ENCODE assay signal across 21 cellular contexts in the genomic region with DNA sequence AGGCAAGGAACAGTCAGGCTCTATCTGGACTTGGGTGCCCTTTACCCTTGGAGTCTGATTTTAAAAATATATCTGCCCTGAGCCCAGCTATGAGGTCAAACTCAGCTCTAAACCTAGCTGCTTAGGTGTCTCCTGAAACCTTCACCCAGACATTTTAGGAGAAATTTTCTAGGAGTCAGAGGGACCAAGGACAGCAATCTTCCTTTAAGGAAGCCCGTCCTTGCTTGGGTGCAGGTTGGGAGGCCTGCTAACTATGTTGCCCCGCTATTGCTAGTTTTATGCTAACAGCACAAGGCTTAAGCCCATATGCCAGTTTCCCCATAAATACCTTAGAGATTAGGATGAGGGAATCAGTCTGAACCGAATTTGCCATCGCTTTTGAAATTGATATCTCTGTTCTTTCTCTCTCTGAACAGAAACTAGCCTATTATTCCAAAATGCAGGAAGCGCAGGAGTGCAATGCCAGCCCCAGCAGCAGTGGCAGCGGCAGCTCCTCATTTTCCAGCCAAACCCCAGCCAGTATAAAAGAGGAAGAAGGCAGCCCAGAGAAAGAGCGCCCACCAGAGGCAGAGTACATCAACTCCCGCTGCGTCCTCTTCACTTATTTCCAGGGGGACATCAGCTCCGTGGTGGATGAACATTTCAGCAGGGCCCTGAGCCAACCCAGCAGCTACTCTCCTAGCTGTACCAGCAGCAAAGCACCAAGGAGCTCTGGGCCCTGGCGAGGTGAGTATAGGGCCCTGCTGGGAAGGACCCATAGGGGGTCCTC. TPM values are rescaled to one million over a fixed set of nuclear protein-coding genes. Genes with fewer than 3 reads are reported as not detected.
DNase-seq lines count a peak whose midpoint lies in the region; FAIRE-seq and TF ChIP-seq lines count a peak whose summit lies in the region.
"Had no signal": no experiment of that assay in that cellular context is flagged by ENCODE, and none has a peak within 500 bp of the region (broad histone marks: within the 10 kb centered on the region; RNA-seq: fewer than 3 reads in every experiment).

No MANE protein-coding gene starts in this region.

- intact Hi-C loops in thyroid gland (cut with DNase I) = no loop called here
- intact Hi-C loops in activated T-helper 1 cell treated with anti-CD3 and anti-CD28 coated beads, Interleukin-12 subunit alpha, Interleukin-12 subunit beta, Interleukin-2, Interleukin-4 antibody, amounts not matched to agents 30 ng/mL and 10 ng/mL and 1 ng/mL, durations not matched to agents 14 hours and 24 hours and 36 hours (cut with micrococcal nuclease) = no loop called here

- TF ChIP-seq RAD21 in Ishikawa (IDR thresholded peaks at IDR 0.05; ENCODE audit: low read depth) (peak; percentile 4; the same call in 1 of the 2 replicates), H1 (IDR thresholded peaks at IDR 0.05 in 1 of 2, conservative IDR thresholded peaks at IDR 0.05 in 1 of 2; ENCODE audit: low read depth in 2 of 2, low read length in 2 of 2) (peak; percentile 71 to 77)

- H3K18ac ChIP-seq in H1 (ENCODE audit: extremely low read depth, low read length) = no peak overlapping the region

- H4K5ac ChIP-seq in H1 (ENCODE audit: insufficient read length, low read depth, low read length) = no peak overlapping the region

- no peak overlapping the region for H4K91ac ChIP-seq in H1 (replicated peaks; ENCODE audit: insufficient read length, low read length)

- peaks cover 13% of the 10 kb centered on the region for H3K4me1 Mint-ChIP-seq in activated T-helper 1 cell treated with anti-CD3 and anti-CD28 coated beads, Interleukin-12 subunit alpha, Interleukin-12 subunit beta, Interleukin-2, Interleukin-4 antibody, amounts not matched to agents 30 ng/mL and 10 ng/mL and 1 ng/mL, durations not matched to agents 14 hours and 24 hours and 36 hours (ENCODE audit: low read depth)

- H3K9me3 Mint-ChIP-seq in activated T-helper 1 cell treated with anti-CD3 and anti-CD28 coated beads, Interleukin-12 subunit alpha, Interleukin-12 subunit beta, Interleukin-2, Interleukin-4 antibody, amounts not matched to agents 30 ng/mL and 10 ng/mL and 1 ng/mL, durations not matched to agents 14 hours and 24 hours and 36 hours = peaks cover under 1% of the 10 kb centered on the region
- H3K9me3 Mint-ChIP-seq: IgD-negative memory B cell had no signal

- TF ChIP-seq CTCF in GM12872 (IDR thresholded peaks at IDR 0.05; ENCODE audit: insufficient read depth, low read depth, low read length) = peak; percentile 33; the same call in 1 of the 3 replicates
- peak; percentile 68 to 83 (median 79) for TF ChIP-seq CTCF in H1 (IDR thresholded peaks at IDR 0.05; ENCODE audit: control extremely low read depth in 1 of 3, insufficient read depth in 1 of 3, low read depth in 1 of 3, low read length in 3 of 3)
- TF ChIP-seq CTCF in retinal pigment epithelial cell (conservative IDR thresholded peaks at IDR 0.05; ENCODE audit: low read depth, low read length) = peak; percentile 47
- no peak for TF ChIP-seq CTCF in thyroid gland (IDR thresholded peaks at IDR 0.05)

- TF ChIP-seq EP300 in Ishikawa (IDR thresholded peaks at IDR 0.05; ENCODE audit: borderline replicate concordance) = no peak
- no peak for TF ChIP-seq EP300 in H1 (IDR thresholded peaks at IDR 0.05; ENCODE audit: borderline replicate concordance in 1 of 2, low read depth in 2 of 2, low read length in 2 of 2)

- H3K9ac ChIP-seq in H1 (replicated peaks in 1 of 4; ENCODE audit: extremely low read depth in 1 of 4, low read depth in 3 of 4, low read length in 3 of 4) = no peak overlapping the region
- H3K9ac ChIP-seq: BLaER1 treated with 17β-estradiol and CSF1 and Interleukin-3, amounts not matched to agents 10 nM and 100 nM had no signal

- no peak overlapping the region for H2AK5ac ChIP-seq in H1 (ENCODE audit: low read depth, low read length)

- peaks cover 81 to 99% (median 95%) of the 10 kb centered on the region in 4 experiments for H3K27me3 ChIP-seq in H1 (replicated peaks in 1 of 4; ENCODE audit: control insufficient read depth in 3 of 4, extremely low read depth in 1 of 4, insufficient read depth in 3 of 4, low read length in 3 of 4)
- peaks cover 41% of the 10 kb centered on the region for H3K27me3 ChIP-seq in thyroid gland

- no peaks in the 10 kb centered on the region for H3K79me2 ChIP-seq in H1 (ENCODE audit: control insufficient read depth in 1 of 2, insufficient read depth in 2 of 2, low read length in 2 of 2)

- no peak overlapping the region for H2AFZ ChIP-seq in H1 (ENCODE audit: low read length)

- FAIRE-seq in H1 (lab: Jason Lieb, UNC) = no peak
- FAIRE-seq: frontal cortex, GM18507, pancreas had no signal

- H3K4me1 ChIP-seq in H1 (replicated peaks in 1 of 4; ENCODE audit: control insufficient read depth in 3 of 4, insufficient read depth in 4 of 4, low read length in 3 of 4) = peaks cover 3 to 19% (median 7%) of the 10 kb centered on the region in 4 experiments; a peak in 6 of 7 replicates
- peaks cover 14 to 26% of the 10 kb centered on the region in 2 donors for H3K4me1 ChIP-seq in thyroid gland

- H2BK5ac ChIP-seq in H1 (ENCODE audit: low read depth, low read length) = no peak overlapping the region

- no peak overlapping the region for H3K14ac ChIP-seq in H1 (ENCODE audit: insufficient read length)

- CTCF ChIA-PET in H1 (lab: Charles Lee; ENCODE audit: partially characterized antibody) = interaction anchor here (0.8 to 4.5 kb wide), 29 partner anchors 8 to 384 kb away, joined by 3 to 20 read pairs (median 3); no protein-coding TSS in a partner anchor

- DNase-seq in H1 (ENCODE audit: low read depth in 1 of 2, low spot score in 2 of 2) = peak in 1 of 2 experiments; percentile 75
- no peak for DNase-seq in retinal pigment epithelial cell (ENCODE audit: low read depth)
- no peak for DNase-seq in thyroid gland
- DNase-seq in T-helper 2 cell = no peak
- DNase-seq in activated T-helper 1 cell treated with anti-CD3 and anti-CD28 coated beads, Interleukin-12 subunit alpha, Interleukin-12 subunit beta, Interleukin-2, Interleukin-4 antibody, amounts not matched to agents 30 ng/mL and 10 ng/mL and 1 ng/mL, durations not matched to agents 14 hours and 24 hours and 36 hours (ENCODE audit: low spot score) = no peak
- DNase-seq: activated CD4-positive, CD25-positive, alpha-beta regulatory T cell treated with anti-CD3 and anti-CD28 coated beads, Interleukin-2, amount 50 U/mL, for 72 hours; caudate nucleus; DMS79 treated with DMSO at 0.1 percent for 48 hours; NCI-H1436 treated with DMSO at 0.1 percent for 48 hours; NCI-H510A treated with DMSO at 0.1 percent for 48 hours; pancreas had no signal

- H3K4me3 ChIP-seq in H1 (ENCODE audit: extremely low read depth in 1 of 4, insufficient read depth in 2 of 4, low read depth in 3 of 4, low read length in 4 of 4) (no peak overlapping the region), retinal pigment epithelial cell (ENCODE audit: low read length) (no peak overlapping the region), thyroid gland (replicated peaks in 1 of 3) (no peak overlapping the region)
- H3K4me3 ChIP-seq: BLaER1 treated with 17β-estradiol and CSF1 and Interleukin-3, amounts not matched to agents 10 nM and 100 nM; pancreas had no signal

- H4K20me1 ChIP-seq in H1 (replicated peaks in 1 of 2; ENCODE audit: control insufficient read depth in 1 of 2, insufficient read depth in 2 of 2, low read length in 2 of 2) = peaks cover 2 to 11% of the 10 kb centered on the region in 2 experiments
- H4K20me1 ChIP-seq: BLaER1 treated with 17β-estradiol and CSF1 and Interleukin-3, amounts not matched to agents 10 nM and 100 nM had no signal

- H3K23ac ChIP-seq in H1 (ENCODE audit: insufficient read length) = no peak overlapping the region

- H3K4me2 ChIP-seq in H1 (ENCODE audit: insufficient read depth in 1 of 2, low read depth in 2 of 2, low read length in 2 of 2) = peak overlapping the region in 1 of 2 experiments; percentile 18; a peak in 1 of 4 replicates

- H3K36me3 ChIP-seq in H1 (ENCODE audit: control insufficient read depth in 2 of 4, insufficient read depth in 4 of 4, low read length in 3 of 4) (no peaks in the 10 kb centered on the region), thyroid gland (no peaks in the 10 kb centered on the region)
- H3K36me3 ChIP-seq: BLaER1 treated with 17β-estradiol and CSF1 and Interleukin-3, amounts not matched to agents 10 nM and 100 nM; pancreas had no signal

- POLR2A ChIA-PET in H1 (lab: Charles Lee; ENCODE audit: partially characterized antibody) = interaction anchor here (0.7 to 1.0 kb wide), 2 partner anchors 8 to 9 kb away, joined by 3 read pairs; no protein-coding TSS in a partner anchor

- H3K56ac ChIP-seq in H1 (replicated peaks; ENCODE audit: insufficient read length, low read depth, low read length) = no peak overlapping the region

- H4K8ac ChIP-seq in H1 (ENCODE audit: extremely low read depth, insufficient read depth, low read length) = no peak overlapping the region

- H3K9me3 ChIP-seq in H1 (ENCODE audit: insufficient read depth in 2 of 2, low read depth in 1 of 2, low read length in 1 of 2) (no peaks in the 10 kb centered on the region; a peak in 1 of 4 replicates), thyroid gland (no peaks in the 10 kb centered on the region)
- H3K9me3 ChIP-seq: pancreas had no signal

- H2BK15ac ChIP-seq in H1 (ENCODE audit: low read length) = no peak overlapping the region

- H3K79me1 ChIP-seq in H1 (ENCODE audit: low read depth, low read length) = no peaks in the 10 kb centered on the region

- peaks cover 20% of the 10 kb centered on the region; the same call in 1 of the 2 replicates for H3K23me2 ChIP-seq in H1 (ENCODE audit: low read depth, low read length)

- TF ChIP-seq POLR2A in H1 (IDR thresholded peaks at IDR 0.05; ENCODE audit: control extremely low read depth in 1 of 2, low read depth in 2 of 2, low read length in 2 of 2) (no peak), thyroid gland (IDR thresholded peaks at IDR 0.05) (no peak)

- H3K27ac ChIP-seq in H1 (ENCODE audit: low read depth, low read length) (no peak overlapping the region), thyroid gland (no peak overlapping the region)
- H3K27ac ChIP-seq: BLaER1 treated with 17β-estradiol and CSF1 and Interleukin-3, amounts not matched to agents 10 nM and 100 nM; pancreas had no signal

- H3K4me3 Mint-ChIP-seq in activated T-helper 1 cell treated with anti-CD3 and anti-CD28 coated beads, Interleukin-12 subunit alpha, Interleukin-12 subunit beta, Interleukin-2, Interleukin-4 antibody, amounts not matched to agents 30 ng/mL and 10 ng/mL and 1 ng/mL, durations not matched to agents 14 hours and 24 hours and 36 hours = no peak overlapping the region
- H3K4me3 Mint-ChIP-seq: activated naive CD8-positive, alpha-beta T cell had no signal

- no peak overlapping the region for H3K27ac Mint-ChIP-seq in activated T-helper 1 cell treated with anti-CD3 and anti-CD28 coated beads, Interleukin-12 subunit alpha, Interleukin-12 subunit beta, Interleukin-2, Interleukin-4 antibody, amounts not matched to agents 30 ng/mL and 10 ng/mL and 1 ng/mL, durations not matched to agents 14 hours and 24 hours and 36 hours
- H3K27ac Mint-ChIP-seq: activated naive CD8-positive, alpha-beta T cell; IgD-negative memory B cell had no signal

- H2BK120ac ChIP-seq in H1 (replicated peaks; ENCODE audit: low read depth, low read length) = no peak overlapping the region

- H3K36me3 Mint-ChIP-seq in activated T-helper 1 cell treated with anti-CD3 and anti-CD28 coated beads, Interleukin-12 subunit alpha, Interleukin-12 subunit beta, Interleukin-2, Interleukin-4 antibody, amounts not matched to agents 30 ng/mL and 10 ng/mL and 1 ng/mL, durations not matched to agents 14 hours and 24 hours and 36 hours (ENCODE audit: low read depth) = no peaks in the 10 kb centered on the region
- H3K36me3 Mint-ChIP-seq: activated naive CD8-positive, alpha-beta T cell; IgD-negative memory B cell had no signal

- no peak overlapping the region for H2BK20ac ChIP-seq in H1 (ENCODE audit: low read length)

- no peak overlapping the region for H3K4ac ChIP-seq in H1 (replicated peaks; ENCODE audit: insufficient read length, low read depth, low read length)

- H2BK12ac ChIP-seq in H1 (ENCODE audit: low read depth, low read length) = no peak overlapping the region

- WGBS in H1 (ENCODE audit: extremely low coverage in 1 of 2, insufficient coverage in 1 of 2, insufficient read length in 1 of 2, insufficient replicate concordance in 2 of 2, low coverage in 1 of 2, low lambda C conversion rate in 2 of 2, missing lambda C conversion rate in 1 of 2), 2 experiments = 8% methylated on average over 11 of the region's 11 CpGs; no CpG with 5 or more reads in 1 of the 2 experiments
- WGBS in thyroid gland, 2 donors = 11 to 19% methylated on average over 11 of the region's 11 CpGs

- peaks cover 82% of the 10 kb centered on the region for H3K27me3 Mint-ChIP-seq in activated T-helper 1 cell treated with anti-CD3 and anti-CD28 coated beads, Interleukin-12 subunit alpha, Interleukin-12 subunit beta, Interleukin-2, Interleukin-4 antibody, amounts not matched to agents 30 ng/mL and 10 ng/mL and 1 ng/mL, durations not matched to agents 14 hours and 24 hours and 36 hours (ENCODE audit: insufficient read depth)

RNA-seq across cellular contexts. Expression of a gene that starts 2.6 kb away (rescaled TPM):
- total RNA-seq in H1 (2021; fragmentation: NEBNext Ultra II Directional; extraction: Animal tissue kit (Norgen Biotek cat#: 25700)) = 0.13 TPM in 1 of 2 replicates, not detected in the other
- polyA plus RNA-seq in H1 (2011; rRNA removed) = 0.09 TPM in 1 of 2 replicates, not detected in the other
- polyA plus RNA-seq in H1 (2011; cell fraction: cytosol; rRNA removed) = 0.04 TPM
- polyA plus RNA-seq in H1 (2011; cell fraction: nucleus; rRNA removed) = 0.04 TPM
- 0.13 to 0.21 TPM in 2 of 4 replicates, not detected in the others for polyA plus RNA-seq in H1 (2012, experiment 1 of 2)
- not detected for polyA plus RNA-seq in H1 (2012, experiment 2 of 2)
- 0.16 TPM for polyA plus RNA-seq in H1 (2013, experiment 1 of 2)
- 0.33 TPM for polyA plus RNA-seq in H1 (2013, experiment 2 of 2)
- not detected in 2 replicates for polyA minus RNA-seq in H1 (2011; rRNA and poly(A)+ RNA removed)
- not detected for polyA minus RNA-seq in H1 (2011; cell fraction: cytosol; rRNA and poly(A)+ RNA removed)
- not detected for polyA minus RNA-seq in H1 (2011; cell fraction: nucleus; rRNA and poly(A)+ RNA removed)
- total RNA-seq in thyroid gland = not detected
- total RNA-seq in activated T-helper 1 cell treated with anti-CD3 and anti-CD28 coated beads, Interleukin-12 subunit alpha, Interleukin-12 subunit beta, Interleukin-2, Interleukin-4 antibody, amounts not matched to agents 30 ng/mL and 10 ng/mL and 1 ng/mL, durations not matched to agents 14 hours and 24 hours and 36 hours = not detected in 2 replicates
- total RNA-seq: frontal cortex; pancreas; RPMI7951; T-helper 1 cell treated with Interleukin-12 subunit alpha and Interleukin-12 subunit beta and Interleukin-4 antibody, amounts not matched to agents 30 ng/mL and 1 ng/mL, for 36 hours; temporal lobe had no signal
- polyA plus RNA-seq: IgD-negative memory B cell, pancreas had no signal

Comparison
In these comparisons a context has a peak if more than half of its experiments do, and no peak if none do; other contexts are left out.
1. CTCF ChIP-seq: peak in GM12872 (single experiment), H1 (3 of 3) and retinal pigment epithelial cell (single experiment); none in thyroid gland (0 of 6).